ENCODE assay signal across 16 cellular contexts in genomic region chr3:98765721-98766120, GRCh38. TPM values are rescaled to one million over a fixed set of nuclear protein-coding genes. Genes with fewer than 3 reads are reported as not detected.
DNase-seq lines count a peak whose midpoint lies in the region; ATAC-seq and TF ChIP-seq lines count a peak whose summit lies in the region.
"Had no signal": no experiment of that assay in that cellular context is flagged by ENCODE, and none has a peak within 500 bp of the region (broad histone marks: within the 10 kb centered on the region; RNA-seq: fewer than 3 reads in every experiment).

No MANE protein-coding gene starts in this region.

- DNase-seq in heart right ventricle (peak in 1 of 2 donors; percentile 50), Right ventricle myocardium superior (no peak), OCI-LY7 (ENCODE audit: low spot score) (no peak), left ventricle myocardium superior (no peak), nucleus accumbens (lab: John Stamatoyannopoulos, UW) (no peak)
- no peak for DNase-seq in activated T-helper 2 cell treated with anti-CD3 and anti-CD28 coated beads, Interferon-gamma antibody, Interleukin-2, Interleukin-4, amounts not matched to agents 10 μg/mL and 5 μg/mL and 100 μg/mL, durations not matched to agents 14 hours and 24 hours and 36 hours (ENCODE audit: low spot score)
- DNase-seq in CD8-positive, alpha-beta T cell = no peak
- DNase-seq in activated CD4-positive, CD25-positive, alpha-beta regulatory T cell treated with anti-CD3 and anti-CD28 coated beads, Interleukin-2, amount 50 U/mL, for 72 hours = no peak
- DNase-seq: H9, KBM-7, NCI-H187 treated with DMSO at 0.1 percent for 48 hours, NCI-H2227 treated with DMSO at 0.1 percent for 48 hours, NCI-H526, SHP77 had no signal

- H3K36me3 ChIP-seq in heart right ventricle (no peaks in the 10 kb centered on the region), OCI-LY7 (ENCODE audit: insufficient read depth, low read length) (no peaks in the 10 kb centered on the region)
- H3K36me3 ChIP-seq in CD8-positive, alpha-beta T cell (ENCODE audit: insufficient read depth, low read length) = no peaks in the 10 kb centered on the region

- H3K27me3 Mint-ChIP-seq in activated T-helper 2 cell treated with anti-CD3 and anti-CD28 coated beads, Interferon-gamma antibody, Interleukin-2, Interleukin-4, amounts not matched to agents 10 μg/mL and 5 μg/mL and 100 μg/mL, durations not matched to agents 14 hours and 24 hours and 36 hours (ENCODE audit: low read depth) = peaks cover 35% of the 10 kb centered on the region
- peaks cover 2% of the 10 kb centered on the region for H3K27me3 Mint-ChIP-seq in CD8-positive, alpha-beta T cell (ENCODE audit: low read depth)

- H3K4me3 Mint-ChIP-seq in activated T-helper 2 cell treated with anti-CD3 and anti-CD28 coated beads, Interferon-gamma antibody, Interleukin-2, Interleukin-4, amounts not matched to agents 10 μg/mL and 5 μg/mL and 100 μg/mL, durations not matched to agents 14 hours and 24 hours and 36 hours (ENCODE audit: low read depth) = no peak overlapping the region
- H3K4me3 Mint-ChIP-seq in CD8-positive, alpha-beta T cell = no peak overlapping the region
- H3K4me3 Mint-ChIP-seq: B cell, H9 had no signal

- H3K4me2 ChIP-seq in OCI-LY7 (ENCODE audit: low read length) = no peak overlapping the region

- no peaks in the 10 kb centered on the region for H3K9me3 Mint-ChIP-seq in activated T-helper 2 cell treated with anti-CD3 and anti-CD28 coated beads, Interferon-gamma antibody, Interleukin-2, Interleukin-4, amounts not matched to agents 10 μg/mL and 5 μg/mL and 100 μg/mL, durations not matched to agents 14 hours and 24 hours and 36 hours
- H3K9me3 Mint-ChIP-seq in CD8-positive, alpha-beta T cell = no peaks in the 10 kb centered on the region
- H3K9me3 Mint-ChIP-seq: H9 had no signal

- BruUV-seq in OCI-LY7 (replicated peaks; lab: Mats Ljungman, UMichigan) = no TSS peak

- CTCF ChIA-PET in OCI-LY7 (lab: Charles Lee; ENCODE audit: unreplicated experiment) = no interaction called here
- CTCF ChIA-PET in CD8-positive, alpha-beta T cell (lab: Charles Lee) = interaction anchor here (0.6 kb wide), 1 partner anchor 61 kb away, joined by 4 read pairs; no protein-coding TSS in a partner anchor

- peaks cover 10% of the 10 kb centered on the region for H3K4me1 Mint-ChIP-seq in activated T-helper 2 cell treated with anti-CD3 and anti-CD28 coated beads, Interferon-gamma antibody, Interleukin-2, Interleukin-4, amounts not matched to agents 10 μg/mL and 5 μg/mL and 100 μg/mL, durations not matched to agents 14 hours and 24 hours and 36 hours (ENCODE audit: low read depth)
- H3K4me1 Mint-ChIP-seq in CD8-positive, alpha-beta T cell (ENCODE audit: low read depth) = peaks cover 1% of the 10 kb centered on the region

- POLR2A ChIA-PET in OCI-LY7 (lab: Charles Lee) = interaction anchor here (0.7 kb wide), 1 partner anchor 134 kb away, joined by 3 read pairs; no protein-coding TSS in a partner anchor
- POLR2A ChIA-PET in CD8-positive, alpha-beta T cell (lab: Charles Lee) = no interaction called here

- no peaks in the 10 kb centered on the region for H3K9me3 ChIP-seq in heart right ventricle
- H3K9me3 ChIP-seq in OCI-LY7 (ENCODE audit: low read length) = no peaks in the 10 kb centered on the region
- H3K9me3 ChIP-seq in CD8-positive, alpha-beta T cell (ENCODE audit: low read length) = no peaks in the 10 kb centered on the region

- H3K9me2 ChIP-seq in OCI-LY7 (ENCODE audit: insufficient read depth, low read length) = no peaks in the 10 kb centered on the region

- no peak for TF ChIP-seq CTCF in heart right ventricle (IDR thresholded peaks at IDR 0.05)
- TF ChIP-seq CTCF in OCI-LY7 (conservative IDR thresholded peaks at IDR 0.05; ENCODE audit: low read length) = no peak
- no peak for TF ChIP-seq CTCF in CD8-positive, alpha-beta T cell (IDR thresholded peaks at IDR 0.05)

- no peaks in the 10 kb centered on the region for H3K36me3 Mint-ChIP-seq in activated T-helper 2 cell treated with anti-CD3 and anti-CD28 coated beads, Interferon-gamma antibody, Interleukin-2, Interleukin-4, amounts not matched to agents 10 μg/mL and 5 μg/mL and 100 μg/mL, durations not matched to agents 14 hours and 24 hours and 36 hours (ENCODE audit: low read depth)
- no peaks in the 10 kb centered on the region for H3K36me3 Mint-ChIP-seq in CD8-positive, alpha-beta T cell

- H4K20me1 ChIP-seq in OCI-LY7 (ENCODE audit: insufficient read depth, low read length) = no peaks in the 10 kb centered on the region

- 14 to 21% methylated on average over 4 of the region's 4 CpGs for WGBS in heart right ventricle, 2 donors

- H2AFZ ChIP-seq in OCI-LY7 (ENCODE audit: low read length) = no peak overlapping the region

- peak in 5 of 8 donors; percentile 44 to 69 (median 62) for ATAC-seq in heart right ventricle
- no peak for ATAC-seq in Right ventricle myocardium superior (ENCODE audit: poor library complexity)
- peak; percentile 32 for ATAC-seq in left ventricle myocardium superior
- no peak for ATAC-seq in CD8-positive, alpha-beta T cell
- ATAC-seq: Panc1 had no signal

- peaks cover 19 to 100% (median 97%) of the 10 kb centered on the region in 9 donors for H3K4me1 ChIP-seq in heart right ventricle
- H3K4me1 ChIP-seq in OCI-LY7 (ENCODE audit: insufficient read depth, low read length, poor library complexity, severe bottlenecking) = peaks cover 17% of the 10 kb centered on the region
- H3K4me1 ChIP-seq in CD8-positive, alpha-beta T cell (ENCODE audit: insufficient read depth, low read length) = no peaks in the 10 kb centered on the region

- no peaks in the 10 kb centered on the region for H3K27me3 ChIP-seq in heart right ventricle
- H3K27me3 ChIP-seq in CD8-positive, alpha-beta T cell (ENCODE audit: insufficient read depth, low read length) = no peaks in the 10 kb centered on the region

- H3K27ac Mint-ChIP-seq in activated T-helper 2 cell treated with anti-CD3 and anti-CD28 coated beads, Interferon-gamma antibody, Interleukin-2, Interleukin-4, amounts not matched to agents 10 μg/mL and 5 μg/mL and 100 μg/mL, durations not matched to agents 14 hours and 24 hours and 36 hours = no peak overlapping the region
- no peak overlapping the region for H3K27ac Mint-ChIP-seq in CD8-positive, alpha-beta T cell
- H3K27ac Mint-ChIP-seq: B cell had no signal

- intact Hi-C loops in heart right ventricle (cut with DNase I) (loop anchor here in 3 of 10 donors (5.0 kb wide), 1 partner anchor 33 kb away; no protein-coding TSS in a partner anchor), Right ventricle myocardium superior (cut with DNase I) (no loop called here), OCI-LY7 (cut with micrococcal nuclease; ENCODE audit: unreplicated experiment) (no loop called here), left ventricle myocardium superior (cut with micrococcal nuclease) (no loop called here)
- intact Hi-C loops in activated T-helper 2 cell treated with anti-CD3 and anti-CD28 coated beads, Interferon-gamma antibody, Interleukin-2, Interleukin-4, amounts not matched to agents 10 μg/mL and 5 μg/mL and 100 μg/mL, durations not matched to agents 14 hours and 24 hours and 36 hours (cut with micrococcal nuclease) = no loop called here
- intact Hi-C loops in CD8-positive, alpha-beta T cell (cut with DNase I, micrococcal nuclease) = no loop called here

- H3K4me3 ChIP-seq in heart right ventricle (no peak overlapping the region), OCI-LY7 (ENCODE audit: low read depth, low read length, poor library complexity, severe bottlenecking) (no peak overlapping the region)
- no peak overlapping the region for H3K4me3 ChIP-seq in CD8-positive, alpha-beta T cell (ENCODE audit: low read depth, low read length)

- H3K27ac ChIP-seq in heart right ventricle = peak overlapping the region in 9 of 10 donors; percentile 2 to 85 (median 69)
- H3K27ac ChIP-seq in OCI-LY7 (ENCODE audit: low read depth, low read length, poor library complexity, severe bottlenecking) = peak overlapping the region; percentile 34
- H3K27ac ChIP-seq in CD8-positive, alpha-beta T cell (ENCODE audit: low read depth, low read length) = no peak overlapping the region

- no peaks in the 10 kb centered on the region for H3K79me2 ChIP-seq in OCI-LY7 (ENCODE audit: insufficient read depth, low read depth, low read length)

RNA-seq across cellular contexts. Expression of gene ST3GAL6, which starts 2.6 kb away (rescaled TPM):
- total RNA-seq in heart right ventricle (10 to 100 TPM; 27.3 to 92.9 (median 62.6) TPM), Right ventricle myocardium superior (34.1 TPM), OCI-LY7 (2022) (0.25 and 1.1 TPM in 2 replicates), left ventricle myocardium superior (27.0 TPM)
- polyA plus RNA-seq in heart right ventricle = 10 to 100 TPM; 44.6 to 50.8 TPM
- total RNA-seq in OCI-LY7 (2014; rRNA removed; shearing (Covaris generic)) = 3.0 and 4.0 TPM in 2 replicates
- total RNA-seq in activated T-helper 2 cell treated with anti-CD3 and anti-CD28 coated beads, Interferon-gamma antibody, Interleukin-2, Interleukin-4, amounts not matched to agents 10 μg/mL and 5 μg/mL and 100 μg/mL, durations not matched to agents 14 hours and 24 hours and 36 hours = 0.05 and 0.44 TPM in 2 replicates
- not detected for total RNA-seq in CD8-positive, alpha-beta T cell
- total RNA-seq: B cell had no signal

Comparison
In these comparisons a context has a peak if more than half of its experiments do, and no peak if none do; other contexts are left out.
1. ATAC-seq: peak in heart right ventricle (5 of 8) and left ventricle myocardium superior (single experiment); none in Right ventricle myocardium superior (single experiment) and CD8-positive, alpha-beta T cell (single experiment).